In genomic region chr4:96003941-96004340, GRCh38 we compare ENCODE assay signal across 2 cellular contexts.
TF ChIP-seq lines count a peak whose summit lies in the region.

No MANE protein-coding gene starts in this region.

TF ChIP-seq in HCT116, 20 proteins besides CTCF, POLR2A, EP300 and RAD21:
- TF ChIP-seq EGR1 (IDR thresholded peaks at IDR 0.05; ENCODE audit: low read depth), result no peak
- no peak for TF ChIP-seq EZH2 (IDR thresholded peaks at IDR 0.05)
- no peak for TF ChIP-seq POLR2AphosphoS5 (IDR thresholded peaks at IDR 0.05; ENCODE audit: low read depth, low read length)
- no peak for TF ChIP-seq YY1 (IDR thresholded peaks at IDR 0.05; ENCODE audit: extremely low read depth, insufficient replicate concordance, low read depth, low read length)
- TF ChIP-seq CBX3 (IDR thresholded peaks at IDR 0.05; ENCODE audit: low read depth), result no peak
- no peak for TF ChIP-seq REST (IDR thresholded peaks at IDR 0.05; ENCODE audit: low read depth)
- TF ChIP-seq, protein P1, sequence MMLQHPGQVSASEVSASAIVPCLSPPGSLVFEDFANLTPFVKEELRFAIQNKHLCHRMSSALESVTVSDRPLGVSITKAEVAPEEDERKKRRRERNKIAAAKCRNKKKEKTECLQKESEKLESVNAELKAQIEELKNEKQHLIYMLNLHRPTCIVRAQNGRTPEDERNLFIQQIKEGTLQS (IDR thresholded peaks at IDR 0.05), result no peak
- TF ChIP-seq ZNF274 (IDR thresholded peaks at IDR 0.05; ENCODE audit: low read depth, low read length), result no peak
- TF ChIP-seq SP1 (IDR thresholded peaks at IDR 0.05; ENCODE audit: low read depth), result no peak
- TF ChIP-seq ZFX (IDR thresholded peaks at IDR 0.05), result no peak
- TF ChIP-seq ZBTB33 (IDR thresholded peaks at IDR 0.05; ENCODE audit: extremely low read depth, insufficient replicate concordance, low read length), result no peak
- no peak for TF ChIP-seq SIN3A (IDR thresholded peaks at IDR 0.05; ENCODE audit: low read depth)
- no peak for TF ChIP-seq MAX (IDR thresholded peaks at IDR 0.05)
- TF ChIP-seq CEBPB (IDR thresholded peaks at IDR 0.05; ENCODE audit: low read depth), result no peak
- TF ChIP-seq ELF1 (IDR thresholded peaks at IDR 0.05; ENCODE audit: borderline replicate concordance, low read depth), result no peak

TF ChIP-seq in H1, 55 proteins besides CTCF, POLR2A, EP300 and RAD21:
- no peak for TF ChIP-seq RFX5 (IDR thresholded peaks at IDR 0.05; ENCODE audit: borderline replicate concordance, low read depth, low read length)
- TF ChIP-seq SP1 (IDR thresholded peaks at IDR 0.05; ENCODE audit: low read depth, low read length), result no peak
- TF ChIP-seq CREB1 (IDR thresholded peaks at IDR 0.05), result no peak
- no peak for TF ChIP-seq SP2 (IDR thresholded peaks at IDR 0.05; ENCODE audit: low read length)
- TF ChIP-seq HDAC2 (IDR thresholded peaks at IDR 0.05; ENCODE audit: borderline replicate concordance in 1 of 2, low read depth in 2 of 2, low read length in 2 of 2), result no peak
- TF ChIP-seq JUN (IDR thresholded peaks at IDR 0.05; ENCODE audit: low read depth, low read length), result no peak
- TF ChIP-seq CHD7 (IDR thresholded peaks at IDR 0.05; ENCODE audit: insufficient replicate concordance, low read length), result no peak
- no peak for TF ChIP-seq TBP (IDR thresholded peaks at IDR 0.05; ENCODE audit: low read depth, low read length)
- TF ChIP-seq CBX8 (IDR thresholded peaks at IDR 0.05; ENCODE audit: borderline replicate concordance, low read depth, low read length), result no peak
- no peak for TF ChIP-seq MAFK (IDR thresholded peaks at IDR 0.05; ENCODE audit: low read depth, low read length)
